ENCODE assay signal across 8 cellular contexts in genomic region chr6:27156874-27157460, GRCh38.
DNase-seq lines count a peak whose midpoint lies in the region; ATAC-seq lines count a peak whose summit lies in the region.

No MANE protein-coding gene starts in this region.

- no peaks in the 10 kb centered on the region for H3K9me3 ChIP-seq in subcutaneous abdominal adipose tissue (ENCODE audit: control insufficient read depth in 5 of 5, low read length in 5 of 5)

- peak overlapping the region; percentile 65 for H3K4me3 Mint-ChIP-seq in T-helper 2 cell treated with Interferon-gamma antibody and Interleukin-4, amounts not matched to agents 5 μg/mL and 100 μg/mL, for 36 hours
- peak overlapping the region; percentile 66 for H3K4me3 Mint-ChIP-seq in activated CD4-positive, alpha-beta memory T cell treated with anti-CD3 and anti-CD28 coated beads for 36 hours

- peak overlapping the region in 4 of 5 donors; percentile 51 to 57 (median 52) for H3K9ac ChIP-seq in subcutaneous abdominal adipose tissue (ENCODE audit: low read length in 5 of 5)

- ATAC-seq in left lobe of liver, result no peak

- peak overlapping the region; percentile 58 for H3K4me3 ChIP-seq in iPS-11a (ENCODE audit: low read depth, low read length)
- peak overlapping the region; percentile 60 to 75 (median 65) for H3K4me3 ChIP-seq in subcutaneous abdominal adipose tissue (ENCODE audit: low read depth in 1 of 5, low read length in 5 of 5)

- H3K4me1 Mint-ChIP-seq in T-helper 2 cell treated with Interferon-gamma antibody and Interleukin-4, amounts not matched to agents 5 μg/mL and 100 μg/mL, for 36 hours (ENCODE audit: low read depth), result peaks cover 49% of the 10 kb centered on the region
- H3K4me1 Mint-ChIP-seq in activated CD4-positive, alpha-beta memory T cell treated with anti-CD3 and anti-CD28 coated beads for 36 hours (ENCODE audit: low read depth), result peaks cover 45% of the 10 kb centered on the region

- no peaks in the 10 kb centered on the region for H3K27me3 ChIP-seq in subcutaneous abdominal adipose tissue (ENCODE audit: control insufficient read depth in 5 of 5, insufficient read depth in 4 of 5, low read length in 5 of 5)

- intact Hi-C loops in activated CD4-positive, alpha-beta memory T cell treated with anti-CD3 and anti-CD28 coated beads for 36 hours (cut with micrococcal nuclease), result no loop called here

- H3K27me3 Mint-ChIP-seq in T-helper 2 cell treated with Interferon-gamma antibody and Interleukin-4, amounts not matched to agents 5 μg/mL and 100 μg/mL, for 36 hours (ENCODE audit: low read depth), result no peaks in the 10 kb centered on the region
- H3K27me3 Mint-ChIP-seq in activated CD4-positive, alpha-beta memory T cell treated with anti-CD3 and anti-CD28 coated beads for 36 hours, result no peaks in the 10 kb centered on the region

- H3K27ac ChIP-seq in subcutaneous abdominal adipose tissue (ENCODE audit: low read depth, low read length), result no peak overlapping the region

- DNase-seq in T-helper 2 cell treated with Interferon-gamma antibody and Interleukin-4, amounts not matched to agents 5 μg/mL and 100 μg/mL, for 36 hours (ENCODE audit: low spot score), result no peak
- DNase-seq in T-helper 2 cell (no peak), left lobe of liver (ENCODE audit: low spot score) (no peak)
- no peak for DNase-seq in activated CD4-positive, alpha-beta memory T cell treated with anti-CD3 and anti-CD28 coated beads for 36 hours
- no peak for DNase-seq in stimulated activated CD4-positive, alpha-beta T cell treated with anti-CD3 and anti-CD28 coated beads, Interleukin-2, amount 100 ng/mL, for 48 hours
- no peak for DNase-seq in stimulated activated CD4-positive, alpha-beta T cell treated with anti-CD3 and anti-CD28 coated beads, Interleukin-1b, Interleukin-23, amount 100 ng/mL, for 48 hours

- no peaks in the 10 kb centered on the region for H3K36me3 Mint-ChIP-seq in T-helper 2 cell treated with Interferon-gamma antibody and Interleukin-4, amounts not matched to agents 5 μg/mL and 100 μg/mL, for 36 hours (ENCODE audit: low read depth)
- H3K36me3 Mint-ChIP-seq in activated CD4-positive, alpha-beta memory T cell treated with anti-CD3 and anti-CD28 coated beads for 36 hours, result no peaks in the 10 kb centered on the region

- peak overlapping the region; percentile 76 for H3K27ac Mint-ChIP-seq in T-helper 2 cell treated with Interferon-gamma antibody and Interleukin-4, amounts not matched to agents 5 μg/mL and 100 μg/mL, for 36 hours
- peak overlapping the region; percentile 59 for H3K27ac Mint-ChIP-seq in activated CD4-positive, alpha-beta memory T cell treated with anti-CD3 and anti-CD28 coated beads for 36 hours

- CTCF ChIA-PET in activated CD4-positive, alpha-beta memory T cell treated with anti-CD3 and anti-CD28 coated beads for 36 hours (lab: Charles Lee), result interaction anchor here (0.9 to 1.3 kb wide), 4 partner anchors 11 to 640 kb away, joined by 3 to 9 read pairs (median 3); no protein-coding TSS in a partner anchor

- H3K4me1 ChIP-seq in subcutaneous abdominal adipose tissue (ENCODE audit: control insufficient read depth in 5 of 5, insufficient read depth in 5 of 5, low read length in 5 of 5), result peaks cover 0 to 15% (median 11%) of the 10 kb centered on the region in 5 donors

- no peaks in the 10 kb centered on the region for H3K36me3 ChIP-seq in subcutaneous abdominal adipose tissue (ENCODE audit: control insufficient read depth in 5 of 5, insufficient read depth in 5 of 5, low read length in 5 of 5)

- POLR2A ChIA-PET in activated CD4-positive, alpha-beta memory T cell treated with anti-CD3 and anti-CD28 coated beads for 36 hours (lab: Charles Lee), result interaction anchor here (0.7 to 3.2 kb wide), 6 partner anchors 11 to 815 kb away, joined by 3 to 33 read pairs (median 4); a partner anchor contains a TSS

- no peaks in the 10 kb centered on the region for H3K9me3 Mint-ChIP-seq in T-helper 2 cell treated with Interferon-gamma antibody and Interleukin-4, amounts not matched to agents 5 μg/mL and 100 μg/mL, for 36 hours
- no peaks in the 10 kb centered on the region for H3K9me3 Mint-ChIP-seq in activated CD4-positive, alpha-beta memory T cell treated with anti-CD3 and anti-CD28 coated beads for 36 hours
